Comparison of ENCODE assay signal across 22 cellular contexts in the genomic region with DNA sequence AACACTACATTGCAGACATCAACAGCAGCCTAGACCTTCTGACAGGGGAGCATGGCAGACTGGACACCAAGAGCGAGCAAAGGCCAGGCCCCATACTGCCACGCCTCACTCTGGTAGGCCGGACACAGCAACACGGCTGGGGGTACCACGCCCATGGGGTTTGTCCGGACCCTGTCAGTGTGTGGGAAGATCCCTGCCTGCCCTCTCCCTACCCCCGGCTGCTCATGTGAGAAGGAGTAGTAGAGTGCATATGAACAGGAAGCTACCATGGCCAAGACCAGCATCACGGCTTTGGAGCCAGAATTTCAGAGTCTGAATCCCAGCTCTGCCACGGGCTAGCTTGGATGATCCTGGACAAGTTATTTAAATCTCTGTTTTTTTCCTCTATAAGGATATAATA. TPM values are rescaled to one million over a fixed set of nuclear protein-coding genes. Genes with fewer than 3 reads are reported as not detected.
DNase-seq lines count a peak whose midpoint lies in the region; FAIRE-seq and TF ChIP-seq lines count a peak whose summit lies in the region.
"Had no signal": no experiment of that assay in that cellular context is flagged by ENCODE, and none has a peak within 500 bp of the region (broad histone marks: within the 10 kb centered on the region; RNA-seq: fewer than 3 reads in every experiment).

No MANE protein-coding gene starts in this region.

- H3K4me3 Mint-ChIP-seq in T-helper 2 cell treated with Interferon-gamma antibody and Interleukin-4, amounts not matched to agents 5 μg/mL and 100 μg/mL, for 36 hours: no peak overlapping the region
- no peak overlapping the region for H3K4me3 Mint-ChIP-seq in chondrocyte (ENCODE audit: unreplicated experiment)
- H3K4me3 Mint-ChIP-seq: CD8-positive, alpha-beta memory T cell; GM23338 had no signal

- H3K4me1 ChIP-seq in Peyer's patch: no peaks in the 10 kb centered on the region
- no peaks in the 10 kb centered on the region for H3K4me1 ChIP-seq in kidney (ENCODE audit: control insufficient read depth in 1 of 2, insufficient read depth in 1 of 2, low read depth in 1 of 2, low read length in 2 of 2)
- H3K4me1 ChIP-seq in spleen: no peaks in the 10 kb centered on the region
- H3K4me1 ChIP-seq: BLaER1 treated with 17β-estradiol and CSF1 and Interleukin-3, amounts not matched to agents 10 nM and 100 nM had no signal

- TF ChIP-seq CTCF in Peyer's patch (IDR thresholded peaks at IDR 0.05): no peak
- no peak for TF ChIP-seq CTCF in kidney (IDR thresholded peaks at IDR 0.05; ENCODE audit: borderline replicate concordance, extremely low read depth, insufficient read depth)
- no peak for TF ChIP-seq CTCF in spleen (IDR thresholded peaks at IDR 0.05 in 8 of 11, conservative IDR thresholded peaks at IDR 0.05 in 3 of 11)
- no peak for TF ChIP-seq CTCF in chondrocyte (IDR thresholded peaks at IDR 0.05)

- 67 to 89% (median 85%) methylated on average over 9 of the region's 9 CpGs for WGBS in spleen, 5 donors

- no peak overlapping the region for H3K9ac ChIP-seq in kidney (ENCODE audit: low read length in 2 of 2)
- H3K9ac ChIP-seq: BLaER1 treated with 17β-estradiol and CSF1 and Interleukin-3, amounts not matched to agents 10 nM and 100 nM had no signal

- H3K4me1 Mint-ChIP-seq in T-helper 2 cell treated with Interferon-gamma antibody and Interleukin-4, amounts not matched to agents 5 μg/mL and 100 μg/mL, for 36 hours (ENCODE audit: low read depth): no peaks in the 10 kb centered on the region
- H3K4me1 Mint-ChIP-seq in chondrocyte (ENCODE audit: low read depth): no peaks in the 10 kb centered on the region
- H3K4me1 Mint-ChIP-seq: CD8-positive, alpha-beta memory T cell; GM23338 had no signal

- intact Hi-C loops in kidney (cut with DNase I): no loop called here
- intact Hi-C loops in spleen (cut with DNase I; ENCODE audit: low total_unique reads): no loop called here

- H3K9me3 ChIP-seq in Peyer's patch: no peaks in the 10 kb centered on the region
- H3K9me3 ChIP-seq in kidney (ENCODE audit: control insufficient read depth in 1 of 2, low read length in 2 of 2): no peaks in the 10 kb centered on the region
- H3K9me3 ChIP-seq in spleen: peaks cover 0 to 3% (median 0%) of the 10 kb centered on the region in 8 donors

- no peaks in the 10 kb centered on the region for H3K36me3 Mint-ChIP-seq in T-helper 2 cell treated with Interferon-gamma antibody and Interleukin-4, amounts not matched to agents 5 μg/mL and 100 μg/mL, for 36 hours (ENCODE audit: low read depth)
- no peaks in the 10 kb centered on the region for H3K36me3 Mint-ChIP-seq in chondrocyte (ENCODE audit: low read depth)
- H3K36me3 Mint-ChIP-seq: CD8-positive, alpha-beta memory T cell had no signal

- DNase-seq in T-helper 2 cell treated with Interferon-gamma antibody and Interleukin-4, amounts not matched to agents 5 μg/mL and 100 μg/mL, for 36 hours (ENCODE audit: low spot score): peak; percentile 2
- no peak for DNase-seq in T-helper 2 cell
- peak in 2 of 3 donors; percentile 8 to 16 for DNase-seq in Peyer's patch
- DNase-seq in kidney: peak; percentile 61
- peak; percentile 68 for DNase-seq in spleen
- DNase-seq in AML-193 (lab: John Stamatoyannopoulos, UW): no peak
- DNase-seq in DMS79 treated with DMSO at 0.1 percent for 48 hours (lab: John Stamatoyannopoulos, UW): no peak
- no peak for DNase-seq in chondrocyte (ENCODE audit: low spot score)
- DNase-seq: GDM1, MV-4-11, NCI-H1417 treated with DMSO at 0.1 percent for 48 hours, NCI-H1930, NCI-H2171, NCI-H446, NCI-H69 had no signal

- H3K36me3 ChIP-seq in Peyer's patch (no peaks in the 10 kb centered on the region), kidney (ENCODE audit: control insufficient read depth in 1 of 2, insufficient read depth in 2 of 2, low read length in 2 of 2) (peaks cover 49 to 72% of the 10 kb centered on the region in 2 donors), spleen (no peaks in the 10 kb centered on the region)
- H3K36me3 ChIP-seq: BLaER1 treated with 17β-estradiol and CSF1 and Interleukin-3, amounts not matched to agents 10 nM and 100 nM had no signal

- H3K9me3 Mint-ChIP-seq in T-helper 2 cell treated with Interferon-gamma antibody and Interleukin-4, amounts not matched to agents 5 μg/mL and 100 μg/mL, for 36 hours: no peaks in the 10 kb centered on the region
- no peaks in the 10 kb centered on the region for H3K9me3 Mint-ChIP-seq in chondrocyte (ENCODE audit: low read depth)
- H3K9me3 Mint-ChIP-seq: CD8-positive, alpha-beta memory T cell had no signal

- H3K4me3 ChIP-seq in Peyer's patch: no peak overlapping the region
- H3K4me3 ChIP-seq in kidney (ENCODE audit: low read length in 2 of 2): no peak overlapping the region
- no peak overlapping the region for H3K4me3 ChIP-seq in spleen
- H3K4me3 ChIP-seq: BLaER1 treated with 17β-estradiol and CSF1 and Interleukin-3, amounts not matched to agents 10 nM and 100 nM; GM12878; GM23338; K562 had no signal

- H3K27ac ChIP-seq in Peyer's patch (no peak overlapping the region), kidney (ENCODE audit: low read depth in 2 of 2, low read length in 2 of 2) (no peak overlapping the region), spleen (no peak overlapping the region)
- H3K27ac ChIP-seq: 22Rv1; BLaER1 treated with 17β-estradiol and CSF1 and Interleukin-3, amounts not matched to agents 10 nM and 100 nM had no signal

- no peak for FAIRE-seq in kidney (lab: Jason Lieb, UNC)
- FAIRE-seq: GM12878, GM18507, K562 had no signal

- TF ChIP-seq POLR2A in Peyer's patch (IDR thresholded peaks at IDR 0.05) (no peak), spleen (IDR thresholded peaks at IDR 0.05) (no peak)

- H3K27ac Mint-ChIP-seq in T-helper 2 cell treated with Interferon-gamma antibody and Interleukin-4, amounts not matched to agents 5 μg/mL and 100 μg/mL, for 36 hours: no peak overlapping the region
- no peak overlapping the region for H3K27ac Mint-ChIP-seq in chondrocyte (ENCODE audit: unreplicated experiment)
- H3K27ac Mint-ChIP-seq: CD8-positive, alpha-beta memory T cell; GM23338 had no signal

- H3K27me3 Mint-ChIP-seq in T-helper 2 cell treated with Interferon-gamma antibody and Interleukin-4, amounts not matched to agents 5 μg/mL and 100 μg/mL, for 36 hours (ENCODE audit: low read depth): no peaks in the 10 kb centered on the region
- H3K27me3 Mint-ChIP-seq in chondrocyte (ENCODE audit: low read depth): peaks cover 2% of the 10 kb centered on the region

- H3K27me3 ChIP-seq in Peyer's patch (no peaks in the 10 kb centered on the region), spleen (replicated peaks in 1 of 7) (peaks cover 0 to 6% (median 0%) of the 10 kb centered on the region in 7 donors)
- H3K27me3 ChIP-seq: BLaER1 treated with 17β-estradiol and CSF1 and Interleukin-3, amounts not matched to agents 10 nM and 100 nM had no signal

RNA-seq across cellular contexts. Expression of a gene that starts 27.9 kb away (rescaled TPM):
- 10 to 100 TPM in 1 of 4 donors, 1 to 10 TPM in 3; 2.0 to 14.2 (median 4.6) TPM for total RNA-seq in Peyer's patch
- 60.0 TPM for total RNA-seq in kidney
- polyA plus RNA-seq in kidney (ENCODE audit: insufficient read depth, low read depth, low replicate concordance): 199 TPM
- 1 to 10 TPM in 1 of 7 donors, under 1 TPM in 3, not detected in 3; 0.09 to 1.3 (median 0.38) TPM for total RNA-seq in spleen
- polyA plus RNA-seq in spleen: under 1 TPM; 0.13 to 0.35 (median 0.29) TPM
- 0.51 to 1.9 TPM (median 0.60 TPM) in 3 replicates for total RNA-seq in chondrocyte
- total RNA-seq: CD8-positive, alpha-beta memory T cell had no signal
- polyA plus RNA-seq: CD8-positive, alpha-beta memory T cell had no signal

Comparison
In these comparisons a context has a peak if more than half of its experiments do, and no peak if none do; other contexts are left out.
1. DNase-seq: peak in T-helper 2 cell treated with Interferon-gamma antibody and Interleukin-4, amounts not matched to agents 5 μg/mL and 100 μg/mL, for 36 hours (single experiment), Peyer's patch (2 of 3), kidney (single experiment) and spleen (single experiment); none in T-helper 2 cell (0 of 5), AML-193 (0 of 2), DMS79 treated with DMSO at 0.1 percent for 48 hours (single experiment) and chondrocyte (single experiment).